8 cellular contexts compared by ENCODE assay signal in the genomic region with DNA sequence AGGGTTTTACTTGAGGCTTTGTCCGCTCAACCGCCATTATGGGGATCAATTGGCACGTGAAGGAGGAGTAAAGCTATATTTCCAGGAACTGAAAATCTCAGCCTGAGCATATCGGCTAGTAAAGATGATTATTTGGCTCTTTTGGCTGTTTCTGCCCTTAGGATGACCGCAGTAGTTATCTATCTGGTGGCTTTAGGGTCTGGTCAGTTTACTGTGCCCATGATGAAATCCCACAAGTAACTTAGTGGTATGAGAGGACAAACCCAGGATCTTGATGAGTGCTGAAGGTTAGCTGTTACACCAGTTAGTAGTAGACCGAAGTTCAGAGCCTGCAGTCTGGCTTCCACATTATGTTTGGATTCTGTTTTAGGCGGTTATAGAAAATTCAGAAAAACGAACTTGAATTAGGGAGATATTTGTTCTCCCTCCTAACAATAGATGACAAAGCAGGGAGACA. TPM values are rescaled to one million over a fixed set of nuclear protein-coding genes. Genes with fewer than 3 reads are reported as not detected.
A peak's percentile ranks its signal among the peaks of the same experiment; 100 is the strongest.
DNase-seq lines count a peak whose midpoint lies in the region; ATAC-seq and TF ChIP-seq lines count a peak whose summit lies in the region.

No MANE protein-coding gene starts in this region.

- no peak for TF ChIP-seq POLR2A in spleen (IDR thresholded peaks at IDR 0.05)

- H3K9me3 Mint-ChIP-seq in T-helper 1 cell treated with Interleukin-12 subunit alpha and Interleukin-12 subunit beta and Interleukin-4 antibody, amounts not matched to agents 30 μg/mL and 1 μg/mL, for 36 hours, result no peaks in the 10 kb centered on the region

- TF ChIP-seq CTCF in WI38 (IDR thresholded peaks at IDR 0.05; ENCODE audit: low read depth, low read length) (no peak), spleen (IDR thresholded peaks at IDR 0.05 in 8 of 11, conservative IDR thresholded peaks at IDR 0.05 in 3 of 11) (no peak)

- H3K4me1 ChIP-seq in right cardiac atrium (ENCODE audit: control insufficient read depth, insufficient read depth, low read length), result peaks cover 2% of the 10 kb centered on the region
- peaks cover 20 to 72% (median 41%) of the 10 kb centered on the region in 6 donors for H3K4me1 ChIP-seq in spleen

- peaks cover 48% of the 10 kb centered on the region for H3K4me1 Mint-ChIP-seq in T-helper 1 cell treated with Interleukin-12 subunit alpha and Interleukin-12 subunit beta and Interleukin-4 antibody, amounts not matched to agents 30 μg/mL and 1 μg/mL, for 36 hours (ENCODE audit: low read depth)

- peak overlapping the region; percentile 96 for H3K27ac ChIP-seq in right cardiac atrium (ENCODE audit: low read length)
- H3K27ac ChIP-seq in spleen, result peak overlapping the region; percentile 92 to 99 (median 99)

- H3K4me3 ChIP-seq in WI38 (ENCODE audit: low read depth, low read length) (peak overlapping the region; percentile 99), right cardiac atrium (ENCODE audit: low read length) (peak overlapping the region; percentile 67), spleen (peak overlapping the region; percentile 78 to 97 (median 88))

- no peak for DNase-seq in T-helper 1 cell
- DNase-seq in right cardiac atrium, result no peak
- no peak for DNase-seq in spleen
- no peak for DNase-seq in amygdala (lab: John Stamatoyannopoulos, UW)

- H3K36me3 Mint-ChIP-seq in T-helper 1 cell treated with Interleukin-12 subunit alpha and Interleukin-12 subunit beta and Interleukin-4 antibody, amounts not matched to agents 30 μg/mL and 1 μg/mL, for 36 hours (ENCODE audit: low read depth), result peaks cover 47% of the 10 kb centered on the region

- 2% methylated on average over 8 of the region's 8 CpGs for WGBS in right cardiac atrium
- 2 to 4% (median 3%) methylated on average over 8 of the region's 8 CpGs for WGBS in spleen, 5 donors

- H3K27ac Mint-ChIP-seq in T-helper 1 cell treated with Interleukin-12 subunit alpha and Interleukin-12 subunit beta and Interleukin-4 antibody, amounts not matched to agents 30 μg/mL and 1 μg/mL, for 36 hours, result peak overlapping the region; percentile 80

- ATAC-seq in right cardiac atrium, result no peak
- no peak for ATAC-seq in GM18517 (IDR thresholded peaks at IDR 0.05; ENCODE audit: unreplicated experiment)
- ATAC-seq in HG03439 (IDR thresholded peaks at IDR 0.05; ENCODE audit: unreplicated experiment), result no peak

- no peaks in the 10 kb centered on the region for H3K9me3 ChIP-seq in right cardiac atrium (ENCODE audit: control insufficient read depth, low read length)
- H3K9me3 ChIP-seq in spleen, result no peaks in the 10 kb centered on the region

- H3K27me3 Mint-ChIP-seq in T-helper 1 cell treated with Interleukin-12 subunit alpha and Interleukin-12 subunit beta and Interleukin-4 antibody, amounts not matched to agents 30 μg/mL and 1 μg/mL, for 36 hours (ENCODE audit: low read depth), result no peaks in the 10 kb centered on the region

- intact Hi-C loops in right cardiac atrium (cut with DNase I), result no loop called here
- intact Hi-C loops in spleen (cut with DNase I; ENCODE audit: low total_unique reads), result no loop called here

- peak overlapping the region; percentile 92 for H3K4me3 Mint-ChIP-seq in T-helper 1 cell treated with Interleukin-12 subunit alpha and Interleukin-12 subunit beta and Interleukin-4 antibody, amounts not matched to agents 30 μg/mL and 1 μg/mL, for 36 hours

- peaks cover 3 to 45% (median 41%) of the 10 kb centered on the region in 6 donors for H3K36me3 ChIP-seq in spleen

- no peaks in the 10 kb centered on the region for H3K27me3 ChIP-seq in right cardiac atrium (ENCODE audit: control insufficient read depth, insufficient read depth)
- H3K27me3 ChIP-seq in spleen (replicated peaks in 1 of 7), result no peaks in the 10 kb centered on the region

RNA-seq across cellular contexts. Expression of gene MAT2A, which starts 1.2 kb away (rescaled TPM):
- total RNA-seq in right cardiac atrium (100 to 1,000 TPM; 123 to 227 (median 144) TPM), spleen (100 to 1,000 TPM; 125 to 195 (median 145) TPM)
- polyA plus RNA-seq in right cardiac atrium (76.4 TPM), spleen (10 to 100 TPM; 41.3 to 89.0 (median 71.4) TPM)

RNA-seq across cellular contexts. Expression of gene GGCX, which starts 21.1 kb away (rescaled TPM):
- total RNA-seq in right cardiac atrium, result 10 to 100 TPM; 27.7 to 35.8 (median 30.8) TPM
- polyA plus RNA-seq in right cardiac atrium, result 17.9 TPM
- 10 to 100 TPM; 25.6 to 42.1 (median 31.9) TPM for total RNA-seq in spleen
- 10 to 100 TPM; 11.0 to 15.7 (median 15.0) TPM for polyA plus RNA-seq in spleen

RNA-seq across cellular contexts. Expression of gene VAMP8, which starts 37.2 kb away (rescaled TPM):
- total RNA-seq in right cardiac atrium (10 to 100 TPM; 30.3 to 38.3 (median 35.2) TPM), spleen (100 to 1,000 TPM; 119 to 179 (median 145) TPM)
- polyA plus RNA-seq in right cardiac atrium (24.9 TPM), spleen (100 to 1,000 TPM; 223 to 401 (median 350) TPM)

RNA-seq across cellular contexts. Expression of gene VAMP5, which starts 44.1 kb away (rescaled TPM):
- total RNA-seq in right cardiac atrium (100 to 1,000 TPM in 1 of 4 donors, 10 to 100 TPM in 3; 79.1 to 113 (median 81.1) TPM), spleen (10 to 100 TPM; 58.5 to 89.1 (median 64.0) TPM)
- polyA plus RNA-seq in right cardiac atrium (127 TPM), spleen (100 to 1,000 TPM in 2 of 3 donors, 10 to 100 TPM in 1; 71.0 to 129 (median 120) TPM)

RNA-seq across cellular contexts. Expression of gene RNF181, which starts 55.4 kb away (rescaled TPM):
- 100 to 1,000 TPM in 2 of 4 donors, 10 to 100 TPM in 2; 96.1 to 111 (median 102) TPM for total RNA-seq in right cardiac atrium
- polyA plus RNA-seq in right cardiac atrium, result 169 TPM
- 100 to 1,000 TPM in 3 of 7 donors, 10 to 100 TPM in 4; 72.9 to 154 (median 82.1) TPM for total RNA-seq in spleen
- 100 to 1,000 TPM; 139 to 184 (median 148) TPM for polyA plus RNA-seq in spleen
